Comparison of ENCODE assay signal across 8 cellular contexts in the genomic region with DNA sequence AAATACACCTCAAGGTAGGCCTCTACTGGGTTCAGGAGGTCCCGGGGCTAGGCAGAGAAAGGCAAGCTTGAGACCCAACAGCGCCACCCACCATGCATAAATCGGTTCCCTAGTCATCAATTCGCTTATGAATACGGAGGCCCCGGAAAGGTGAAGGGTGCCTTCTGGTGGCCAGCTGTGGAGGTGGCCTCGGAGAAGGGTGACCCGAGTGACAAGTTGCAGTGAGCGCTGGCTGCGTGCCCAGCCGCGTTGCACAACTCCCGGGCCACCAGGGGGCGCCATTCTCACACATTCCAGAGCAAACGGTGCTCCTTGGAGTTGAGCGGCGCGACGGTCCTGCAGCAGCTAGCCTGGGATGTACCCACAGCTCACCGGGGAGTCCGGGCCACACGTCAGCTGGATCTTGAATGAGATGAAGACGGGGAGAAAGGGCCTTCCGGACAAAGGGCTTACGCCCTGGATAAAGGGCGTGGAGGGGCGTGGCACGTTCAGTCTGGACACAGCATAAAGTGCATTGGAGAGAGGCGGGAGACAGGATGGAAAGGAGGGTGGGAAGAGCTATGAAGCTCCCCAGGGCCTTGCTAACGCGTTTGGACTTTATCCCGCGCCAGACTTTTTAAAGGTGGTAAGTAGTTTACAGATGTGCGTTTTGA. TPM values are rescaled to one million over a fixed set of nuclear protein-coding genes. Genes with fewer than 3 reads are reported as not detected.
DNase-seq lines count a peak whose midpoint lies in the region; ATAC-seq lines count a peak whose summit lies in the region.

No MANE protein-coding gene starts in this region.

- peak overlapping the region; percentile 73 to 86 for H3K4me3 ChIP-seq in CD4-positive, alpha-beta memory T cell (ENCODE audit: low read length in 2 of 2)

- H3K9me3 Mint-ChIP-seq in CD4-positive, alpha-beta memory T cell: peaks cover 0 to 4% (median 0%) of the 10 kb centered on the region in 8 donors

- peak overlapping the region; percentile 62 for H3K27ac ChIP-seq in CD4-positive, alpha-beta memory T cell (ENCODE audit: low read depth, low read length)

- H3K27me3 Mint-ChIP-seq in CD4-positive, alpha-beta memory T cell: no peaks in the 10 kb centered on the region

- H3K4me3 Mint-ChIP-seq in CD4-positive, alpha-beta memory T cell: peak overlapping the region; percentile 90 to 99 (median 95)

- H3K36me3 ChIP-seq in CD4-positive, alpha-beta memory T cell (ENCODE audit: insufficient read depth, low read length): no peaks in the 10 kb centered on the region

- peak; percentile 73 for ATAC-seq in GM19452 (IDR thresholded peaks at IDR 0.05; ENCODE audit: unreplicated experiment)
- peak; percentile 79 for ATAC-seq in HG03571 (IDR thresholded peaks at IDR 0.05; ENCODE audit: unreplicated experiment)

- H3K4me1 Mint-ChIP-seq in CD4-positive, alpha-beta memory T cell: peaks cover 25 to 48% (median 36%) of the 10 kb centered on the region in 4 donors

- peaks cover 40% of the 10 kb centered on the region for H3K4me1 ChIP-seq in CD4-positive, alpha-beta memory T cell (ENCODE audit: insufficient read depth, low read length)

- H3K9me3 ChIP-seq in CD4-positive, alpha-beta memory T cell (ENCODE audit: control insufficient read depth in 1 of 2, low read length in 2 of 2): no peaks in the 10 kb centered on the region

- CTCF ChIA-PET in CD4-positive, alpha-beta memory T cell (lab: Charles Lee; ENCODE audit: partially characterized antibody): interaction anchor here (0.7 to 11.1 kb wide), 80 partner anchors 7 to 453 kb away, joined by 3 to 271 read pairs (median 5); partner anchors contain the start of genes KCMF1, TMSB10 and TRABD2A

- DNase-seq in CD4-positive, alpha-beta memory T cell: peak; percentile 96 to 97 (median 97)
- DNase-seq in NCI-H774 (lab: John Stamatoyannopoulos, UW) (peak; percentile 87), ecto neural progenitor cell (ENCODE audit: low spot score) (peak; percentile 98), lung microvascular endothelial cell (ENCODE audit: low read depth in 2 of 2) (peak; percentile 93)
- peak; percentile 98 to 99 for DNase-seq in activated CD4-positive, alpha-beta T cell treated with anti-CD3 and anti-CD28 coated beads, Interleukin-2, amount 50 U/mL, for 4 hours
- DNase-seq in stimulated activated CD8-positive, alpha-beta memory T cell treated with anti-CD3 and anti-CD28 coated beads, Interleukin-12 subunit alpha, Interleukin-12 subunit beta, amount 100 ng/mL, for 24 hours (ENCODE audit: extremely low read depth): peak; percentile 95

- H3K27ac Mint-ChIP-seq in CD4-positive, alpha-beta memory T cell: peak overlapping the region; percentile 91 to 99 (median 95)

- no peaks in the 10 kb centered on the region for H3K27me3 ChIP-seq in CD4-positive, alpha-beta memory T cell (ENCODE audit: insufficient read depth, low read length)

- POLR2A ChIA-PET in CD4-positive, alpha-beta memory T cell (lab: Charles Lee; ENCODE audit: partially characterized antibody): interaction anchor here (0.5 to 5.6 kb wide), 52 partner anchors 10 to 467 kb away, joined by 3 to 221 read pairs (median 6); partner anchors contain the start of genes KCMF1, SUCLG1, TMSB10 and TRABD2A

- intact Hi-C loops in CD4-positive, alpha-beta memory T cell (cut with micrococcal nuclease): loop anchor here (1.0 to 2.0 kb wide), 11 partner anchors 13 to 431 kb away; partner anchors contain the start of gene DNAH6

- peaks cover 0 to 9% of the 10 kb centered on the region in 2 donors for H3K36me3 Mint-ChIP-seq in CD4-positive, alpha-beta memory T cell

RNA-seq across cellular contexts. Expression of gene TMSB10, which starts 20.4 kb away (rescaled TPM):
- total RNA-seq in CD4-positive, alpha-beta memory T cell: 1,000 to 10,000 TPM; 1,218 to 1,245 TPM
- polyA plus RNA-seq in CD4-positive, alpha-beta memory T cell: 1,000 to 10,000 TPM; 5,559 to 6,561 TPM
- total RNA-seq in lung microvascular endothelial cell: 7,454 and 9,895 TPM in 2 replicates

RNA-seq across cellular contexts. Expression of gene TRABD2A, which starts 45.0 kb away (rescaled TPM):
- total RNA-seq in CD4-positive, alpha-beta memory T cell: 10 to 100 TPM; 83.3 to 90.7 TPM
- 10 to 100 TPM; 67.1 to 81.2 TPM for polyA plus RNA-seq in CD4-positive, alpha-beta memory T cell
- 0.87 and 0.99 TPM in 2 replicates for total RNA-seq in lung microvascular endothelial cell

RNA-seq across cellular contexts. Expression of gene KCMF1, which starts 45.1 kb away (rescaled TPM):
- 10 to 100 TPM; 59.8 to 62.7 TPM for total RNA-seq in CD4-positive, alpha-beta memory T cell
- polyA plus RNA-seq in CD4-positive, alpha-beta memory T cell: 10 to 100 TPM; 25.8 to 34.6 TPM
- 25.1 and 40.5 TPM in 2 replicates for total RNA-seq in lung microvascular endothelial cell

Comparison
In these comparisons a context has a peak if more than half of its experiments do, and no peak if none do; other contexts are left out.
1. Peak in every context shown above with its lines: DNase-seq, ATAC-seq, H3K4me3 ChIP-seq and H3K27ac ChIP-seq.
2. RNA of gene TRABD2A, which starts 45.0 kb away (total RNA-seq): 83.3 to 90.7 TPM in CD4-positive, alpha-beta memory T cell; 0.87 to 0.99 TPM in lung microvascular endothelial cell; every median in the first group is over 10 times any median in the second.